Comparison of ENCODE assay signal across 8 cellular contexts in the genomic region with DNA sequence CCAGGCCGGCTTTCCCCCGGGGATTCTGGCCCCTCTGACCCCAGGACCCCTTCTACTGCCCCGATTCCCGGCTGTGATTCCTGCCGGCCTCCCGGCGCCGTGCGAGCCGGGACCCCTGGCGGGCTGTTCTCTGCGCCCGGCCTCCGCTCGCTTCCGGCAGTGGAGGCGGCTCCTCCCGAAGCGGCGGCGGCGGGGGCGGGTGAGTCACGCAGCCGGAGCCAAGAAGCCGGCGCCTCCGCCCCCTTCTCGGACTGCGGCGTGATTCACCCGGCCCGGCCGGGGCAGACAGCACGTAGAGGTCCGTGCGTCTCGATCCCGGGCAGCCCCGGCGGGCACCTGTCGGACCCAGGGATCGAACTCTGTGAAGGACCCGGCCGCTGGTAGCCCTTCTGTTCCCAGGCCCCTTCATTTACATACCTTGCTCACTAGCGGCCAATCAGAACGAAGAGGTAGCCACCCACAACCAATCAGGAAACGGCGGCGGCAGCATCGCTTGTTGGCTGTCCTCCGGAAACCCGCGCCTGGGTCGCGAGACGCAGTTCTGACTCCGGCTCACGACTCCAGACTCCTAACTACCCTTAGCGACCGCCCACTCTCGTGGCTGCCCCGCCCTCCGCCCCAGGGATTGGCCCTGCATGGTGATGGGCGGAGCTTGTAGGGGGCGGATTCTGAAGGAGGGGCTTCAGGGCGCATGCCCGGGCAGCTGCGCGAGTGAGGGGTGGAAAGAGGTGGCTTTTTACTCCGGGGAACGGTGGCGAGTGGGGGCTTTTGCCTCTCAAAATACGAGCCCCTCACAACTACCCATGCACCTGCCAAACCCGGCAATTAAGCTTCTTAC. TPM values are rescaled to one million over a fixed set of nuclear protein-coding genes. Genes with fewer than 3 reads are reported as not detected.
DNase-seq lines count a peak whose midpoint lies in the region; ATAC-seq, FAIRE-seq and TF ChIP-seq lines count a peak whose summit lies in the region.

A gene with protein sequence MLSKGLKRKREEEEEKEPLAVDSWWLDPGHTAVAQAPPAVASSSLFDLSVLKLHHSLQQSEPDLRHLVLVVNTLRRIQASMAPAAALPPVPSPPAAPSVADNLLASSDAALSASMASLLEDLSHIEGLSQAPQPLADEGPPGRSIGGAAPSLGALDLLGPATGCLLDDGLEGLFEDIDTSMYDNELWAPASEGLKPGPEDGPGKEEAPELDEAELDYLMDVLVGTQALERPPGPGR (minus strand): TSS at position 543 of the 838 bp plus-strand sequence. CDS start 2,446 bp downstream, outside the sequence.

- ATAC-seq in HG02840 (IDR thresholded peaks at IDR 0.05; ENCODE audit: low FRiP score, unreplicated experiment) (peak; percentile 85), T-cell (replicated peaks in 1 of 4) (peak; percentile 82 to 92 (median 88)), upper lobe of right lung (peak; percentile 93)

- H3K9me3 Mint-ChIP-seq in T-cell, result no peaks in the 10 kb centered on the region

- H3K36me3 ChIP-seq in adrenal gland (replicated peaks in 1 of 2) (peaks cover 0 to 12% of the 10 kb centered on the region in 2 donors), upper lobe of right lung (peaks cover 13% of the 10 kb centered on the region)

- no peaks in the 10 kb centered on the region for H3K9me3 ChIP-seq in adrenal gland (replicated peaks in 1 of 3)
- no peaks in the 10 kb centered on the region for H3K9me3 ChIP-seq in upper lobe of right lung

- peak; percentile 97 for FAIRE-seq in GM12891 (lab: Jason Lieb, UNC)

- WGBS in adrenal gland, 4 donors, result 0% methylated on average over 12 to 75 of the region's 75 CpGs

- peak; percentile 97 for DNase-seq in GM12891 (ENCODE audit: insufficient read length, low spot score)
- peak; percentile 97 for DNase-seq in NCI-H1436 treated with DMSO at 0.1 percent for 48 hours (lab: John Stamatoyannopoulos, UW)
- DNase-seq in T-cell, result peak; percentile 99 to 100 (median 100)
- DNase-seq in adrenal gland, result peak; percentile 99 to 100 (median 100)
- DNase-seq in cardiac septum (ENCODE audit: low spot score), result peak; percentile 100
- peak; percentile 100 for DNase-seq in posterior cingulate gyrus
- peak; percentile 100 for DNase-seq in upper lobe of right lung

- H3K27ac Mint-ChIP-seq in T-cell, result peak within 1 kb of the TSS; percentile 97 to 99

- intact Hi-C loops in adrenal gland (cut with DNase I) (no loop called here), cardiac septum (cut with DNase I) (loop anchor here (1.0 kb wide), 1 partner anchor 18 kb away; no protein-coding TSS in a partner anchor), posterior cingulate gyrus (cut with DNase I) (loop anchor here (1.0 to 10.0 kb wide), 2 partner anchors 18 to 121 kb away; no protein-coding TSS in a partner anchor), upper lobe of right lung (cut with DNase I) (no loop called here)

- H3K36me3 Mint-ChIP-seq in T-cell, result peaks cover 5% of the 10 kb centered on the region

- peak; percentile 57 to 79 (median 73) for TF ChIP-seq CTCF in adrenal gland (IDR thresholded peaks at IDR 0.05)
- TF ChIP-seq CTCF in upper lobe of right lung (IDR thresholded peaks at IDR 0.05), result peak; percentile 75

- H3K27me3 ChIP-seq in adrenal gland (no peaks in the 10 kb centered on the region), upper lobe of right lung (no peaks in the 10 kb centered on the region)

- CTCF ChIA-PET in T-cell (lab: Charles Lee), result interaction anchor here (0.6 to 1.7 kb wide), 5 partner anchors 17 to 177 kb away, joined by 3 to 18 read pairs (median 4); a partner anchor contains a TSS

- H3K4me3 Mint-ChIP-seq in T-cell, result peak within 1 kb of the TSS; percentile 85 to 98 (median 94)

- no peaks in the 10 kb centered on the region for H3K27me3 Mint-ChIP-seq in T-cell

- H3K27ac ChIP-seq in adrenal gland (peak within 1 kb of the TSS; percentile 99 to 100 (median 100)), upper lobe of right lung (peak within 1 kb of the TSS; percentile 98)

- H3K4me3 ChIP-seq in adrenal gland, result peak within 1 kb of the TSS; percentile 21 to 93 (median 86)
- H3K4me3 ChIP-seq in upper lobe of right lung, result peak within 1 kb of the TSS; percentile 60

- peak; percentile 90 for TF ChIP-seq POLR2A in GM12891 (IDR thresholded peaks at IDR 0.05; ENCODE audit: low read depth, low read length)
- TF ChIP-seq POLR2A in adrenal gland (IDR thresholded peaks at IDR 0.05), result peak; percentile 98 to 100

- POLR2A ChIA-PET in T-cell (lab: Charles Lee), result interaction anchor here (0.5 to 1.8 kb wide), 5 partner anchors 11 to 838 kb away, joined by 3 to 10 read pairs (median 3); a partner anchor contains a TSS

- peaks cover 26 to 32% (median 32%) of the 10 kb centered on the region in 3 donors for H3K4me1 Mint-ChIP-seq in T-cell

- H3K4me1 ChIP-seq in adrenal gland (replicated peaks in 1 of 2), result peaks cover 6 to 35% of the 10 kb centered on the region in 2 donors
- H3K4me1 ChIP-seq in upper lobe of right lung, result peaks cover 36% of the 10 kb centered on the region

TF ChIP-seq in GM12891, 5 proteins besides CTCF, POLR2A, EP300 and RAD21:
- TF ChIP-seq POLR2AphosphoS5 (IDR thresholded peaks at IDR 0.05; ENCODE audit: low read depth, low read length) (peak; percentile 96), SPI1 (IDR thresholded peaks at IDR 0.05; ENCODE audit: low read depth, low read length) (no peak), TAF1 (IDR thresholded peaks at IDR 0.05; ENCODE audit: low read depth, low read length) (peak; percentile 58), PAX5 (IDR thresholded peaks at IDR 0.05; ENCODE audit: insufficient read depth, low read length, severe bottlenecking) (no peak), POU2F2 (IDR thresholded peaks at IDR 0.05; ENCODE audit: low read depth, low read length) (peak; percentile 93)
TF ChIP-seq in GM12891: peak in this region for 3.

RNA-seq across cellular contexts. Expression of the gene that starts here (rescaled TPM):
- 11.7 TPM for polyA plus RNA-seq in GM12891 (2012; ENCODE audit: low read depth, missing spikeins)
- total RNA-seq in T-cell (10 to 100 TPM; 10.9 to 25.4 (median 13.3) TPM), adrenal gland (10 to 100 TPM; 10.2 to 20.8 (median 13.9) TPM), cardiac septum (16.7 TPM), upper lobe of right lung (22.1 TPM)
- 10 to 100 TPM in 2 of 3 donors, 1 to 10 TPM in 1; 1.7 to 20.6 (median 11.1) TPM for polyA plus RNA-seq in adrenal gland

Comparison
In these comparisons a context has a peak if more than half of its experiments do, and no peak if none do; other contexts are left out.
1. Peak in every context shown above with its lines: DNase-seq, ATAC-seq, H3K4me3 ChIP-seq and H3K27ac ChIP-seq.
2. intact Hi-C loops: an anchor here in cardiac septum (1.0 kb wide) and posterior cingulate gyrus (1.0 to 10.0 kb wide); none called in adrenal gland and upper lobe of right lung.